15 cellular contexts compared by ENCODE assay signal in the genomic region with DNA sequence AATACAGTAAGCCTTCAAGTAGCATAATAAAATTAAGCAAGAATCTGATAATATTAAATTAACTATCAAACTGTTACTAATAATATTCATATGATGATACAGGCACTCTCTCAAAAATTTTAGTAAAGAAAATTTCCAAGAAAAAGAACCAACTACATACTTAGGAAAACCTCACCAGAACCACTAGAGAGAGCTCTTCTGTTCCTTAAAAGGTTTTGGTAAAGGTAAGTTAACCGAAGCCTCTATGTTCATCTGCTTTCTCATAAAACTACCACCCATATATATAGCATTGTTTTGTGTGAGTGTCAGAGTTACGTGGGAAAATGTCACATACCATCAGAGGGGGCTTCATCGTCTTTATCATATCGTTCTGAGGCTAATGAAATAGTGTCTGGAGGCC. TPM values are rescaled to one million over a fixed set of nuclear protein-coding genes. Genes with fewer than 3 reads are reported as not detected.
DNase-seq lines count a peak whose midpoint lies in the region; ATAC-seq, FAIRE-seq and TF ChIP-seq lines count a peak whose summit lies in the region.
"Had no signal": no experiment of that assay in that cellular context is flagged by ENCODE, and none has a peak within 500 bp of the region (broad histone marks: within the 10 kb centered on the region; RNA-seq: fewer than 3 reads in every experiment).

No MANE protein-coding gene starts in this region.

- H3K9me3 ChIP-seq in A549, result no peaks in the 10 kb centered on the region
- H3K9me3 ChIP-seq in PC-3 (ENCODE audit: low read length), result no peaks in the 10 kb centered on the region
- H3K9me3 ChIP-seq: heart left ventricle, uterus had no signal

- no peak overlapping the region for H3K4me3 ChIP-seq in A549
- H3K4me3 ChIP-seq in PC-3 (ENCODE audit: low read length), result no peak overlapping the region
- no peak overlapping the region for H3K4me3 ChIP-seq in epithelial cell of esophagus (ENCODE audit: low read length)
- H3K4me3 ChIP-seq: heart left ventricle, uterus had no signal

- H3K9me2 ChIP-seq in PC-3 (replicated peaks; ENCODE audit: low read length), result no peaks in the 10 kb centered on the region

- H3K9ac ChIP-seq in PC-3 (ENCODE audit: low read length), result no peak overlapping the region

- WGBS in A549 (ENCODE audit: missing lambda C conversion rate), result 47% methylated on average over 4 of the region's 4 CpGs

- H3K79me2 ChIP-seq in PC-3 (ENCODE audit: low read length), result no peaks in the 10 kb centered on the region

- H3K27ac ChIP-seq in A549 (no peak overlapping the region), PC-3 (ENCODE audit: low read length) (no peak overlapping the region)
- H3K27ac ChIP-seq: heart left ventricle, uterus had no signal

- H3K4me2 ChIP-seq in A549 (no peak overlapping the region), PC-3 (ENCODE audit: low read length) (no peak overlapping the region)

- H2AFZ ChIP-seq in PC-3 (ENCODE audit: low read length), result no peak overlapping the region

- DNase-seq in A549 (ENCODE audit: low read depth in 1 of 2, low spot score in 1 of 2), result peak in 1 of 2 experiments; percentile 55
- peak; percentile 51 for DNase-seq in HCEC 1CT
- DNase-seq in PC-3, result peak; percentile 50
- DNase-seq in epithelial cell of esophagus (ENCODE audit: low read depth), result peak; percentile 8
- DNase-seq in SHP77 (lab: John Stamatoyannopoulos, UW), result no peak
- no peak for DNase-seq in germinal center (ENCODE audit: low spot score)
- DNase-seq: activated CD4-positive, CD25-positive, alpha-beta regulatory T cell; CD4-positive, alpha-beta memory T cell; cerebellar nuclear complex; heart left ventricle; NCI-H748 treated with DMSO at 0.1 percent for 48 hours; uterus had no signal

- intact Hi-C loops in PC-3 (cut with micrococcal nuclease), result loop anchor here (2.0 kb wide), 1 partner anchor 157 kb away; no protein-coding TSS in a partner anchor

- no peaks in the 10 kb centered on the region for H3F3A ChIP-seq in PC-3 (ENCODE audit: low read length, unreplicated experiment)

- TF ChIP-seq POLR2A in A549 (IDR thresholded peaks at IDR 0.05; ENCODE audit: low read length), result no peak

- TF ChIP-seq RAD21 in A549 (conservative IDR thresholded peaks at IDR 0.05 in 1 of 2, IDR thresholded peaks at IDR 0.05 in 1 of 2), result peak; percentile 41 to 51; a peak in 3 of 5 replicates

- TF ChIP-seq CTCF in A549 (IDR thresholded peaks at IDR 0.05), result peak; percentile 40; the same call in 2 of the 3 replicates
- peak; percentile 54 for TF ChIP-seq CTCF in PC-3 (conservative IDR thresholded peaks at IDR 0.05; ENCODE audit: low read depth, low read length)
- peak; percentile 8 for TF ChIP-seq CTCF in epithelial cell of esophagus (IDR thresholded peaks at IDR 0.05; ENCODE audit: insufficient read depth, low read depth, low read length, missing control alignments)

- no peaks in the 10 kb centered on the region for H3K27me3 ChIP-seq in PC-3 (ENCODE audit: low read length)

- peaks cover 6% of the 10 kb centered on the region; the same call in 1 of the 2 replicates for H3K36me3 ChIP-seq in PC-3 (ENCODE audit: low read depth, low read length)
- H3K36me3 ChIP-seq: uterus had no signal

- peak in 1 of 2 experiments; percentile 60; a peak in 2 of 6 replicates for ATAC-seq in A549
- ATAC-seq in PC-3, result peak; percentile 70
- ATAC-seq in GM21381 (IDR thresholded peaks at IDR 0.05; ENCODE audit: unreplicated experiment), result no peak
- ATAC-seq in HG03442 (IDR thresholded peaks at IDR 0.05; ENCODE audit: unreplicated experiment), result no peak
- ATAC-seq: activated T-helper 17 cell treated with anti-CD3 and anti-CD28 coated beads, Interleukin-2, amount 50 U/mL, for 72 hours; heart left ventricle had no signal

- CTCF ChIA-PET in A549 (lab: Yijun Ruan, JAX), result interaction anchor here (0.6 to 1.9 kb wide), 4 partner anchors 11 to 300 kb away, joined by 3 to 7 read pairs (median 4); a partner anchor contains a TSS
- CTCF ChIA-PET in PC-3 (lab: Charles Lee), result interaction anchor here (0.6 to 1.0 kb wide), 2 partner anchors 46 to 255 kb away, joined by 3 to 5 read pairs; no protein-coding TSS in a partner anchor

- no TSS peak for BruUV-seq in PC-3 (replicated peaks; lab: Mats Ljungman, UMichigan)

- no peak for FAIRE-seq in A549 (lab: Jason Lieb, UNC)

- H3K4me1 ChIP-seq in A549 (no peaks in the 10 kb centered on the region), PC-3 (ENCODE audit: insufficient read depth, low read length) (no peaks in the 10 kb centered on the region)
- H3K4me1 ChIP-seq: heart left ventricle, uterus had no signal

- H4K20me1 ChIP-seq in PC-3 (ENCODE audit: low read length), result no peaks in the 10 kb centered on the region

- TF ChIP-seq EP300 in A549 (IDR thresholded peaks at IDR 0.05), result no peak

- POLR2A ChIA-PET in A549 (lab: Yijun Ruan, JAX) (no interaction called here), PC-3 (lab: Charles Lee; ENCODE audit: unreplicated experiment) (no interaction called here)

TF ChIP-seq in A549, 52 proteins besides CTCF, POLR2A, EP300 and RAD21:
- TF ChIP-seq HDAC2 (IDR thresholded peaks at IDR 0.05), result no peak
- TF ChIP-seq SMC3 (IDR thresholded peaks at IDR 0.05), result peak; percentile 43; the same call in 1 of the 3 replicates

RNA-seq across cellular contexts. Expression of a gene that starts 20.7 kb away (rescaled TPM):
- polyA plus RNA-seq in A549 (2011; rRNA removed) (22.1 and 23.0 TPM in 2 replicates), A549 (2017; fragmentation: RNase III; extraction: RNeasy Plus Mini Kit Qiagen cat#74134 plus additional on column Dnase treatment) (18.7 to 24.3 TPM (median 20.5 TPM) in 3 replicates)
- polyA plus RNA-seq in A549 (2012; cell fraction: cytosol; rRNA removed), result 3.3 and 4.0 TPM in 2 replicates
- 2.2 and 2.4 TPM in 2 replicates for polyA plus RNA-seq in A549 (2012; cell fraction: nucleus; rRNA removed)
- 7.6 and 12.7 TPM in 2 replicates for polyA minus RNA-seq in A549 (2011; rRNA and poly(A)+ RNA removed)
- total RNA-seq in PC-3 (2014; rRNA removed), result 9.6 and 18.4 TPM in 2 replicates

Comparison
In these comparisons a context has a peak if more than half of its experiments do, and no peak if none do; other contexts are left out.
1. DNase-seq: peak in HCEC 1CT (single experiment), PC-3 (single experiment) and epithelial cell of esophagus (single experiment); none in SHP77 (0 of 2) and germinal center (single experiment).
2. Peak in every context shown above with its lines, with median percentiles within 50 percentile points of each other: CTCF ChIP-seq.